In the genomic region with DNA sequence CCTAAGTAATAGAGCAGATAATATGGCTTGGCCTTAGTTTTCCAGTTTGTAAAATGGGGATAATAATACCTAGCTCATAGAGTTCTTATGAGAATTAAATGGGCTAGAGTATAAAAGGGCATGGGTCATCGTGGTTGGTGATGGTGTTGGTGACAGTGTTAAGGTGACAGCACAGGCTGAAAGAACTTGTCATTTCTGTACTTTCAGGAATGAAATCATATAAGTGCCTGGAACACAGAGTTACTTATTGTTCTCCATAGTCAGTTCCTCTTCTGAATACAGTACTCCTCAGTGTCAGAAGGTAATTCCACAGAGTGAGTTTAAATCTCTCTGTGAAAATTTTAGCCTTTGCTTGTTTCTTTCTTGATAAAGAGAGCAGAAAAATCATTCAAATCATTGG, we compare ENCODE assay signal across 19 cellular contexts. TPM values are rescaled to one million over a fixed set of nuclear protein-coding genes. Genes with fewer than 3 reads are reported as not detected.
DNase-seq lines count a peak whose midpoint lies in the region; ATAC-seq, FAIRE-seq and TF ChIP-seq lines count a peak whose summit lies in the region.
"Had no signal": no experiment of that assay in that cellular context is flagged by ENCODE, and none has a peak within 500 bp of the region (broad histone marks: within the 10 kb centered on the region; RNA-seq: fewer than 3 reads in every experiment).

No MANE protein-coding gene starts in this region.

- peaks cover 7% of the 10 kb centered on the region for H3K4me1 Mint-ChIP-seq in endothelial cell (ENCODE audit: unreplicated experiment)
- H3K4me1 Mint-ChIP-seq: IgD-negative memory B cell had no signal

- H3K36me3 Mint-ChIP-seq in endothelial cell (ENCODE audit: low read depth, unreplicated experiment): peaks cover 11% of the 10 kb centered on the region

- no peak for TF ChIP-seq CTCF in endothelial cell (IDR thresholded peaks at IDR 0.05; ENCODE audit: unreplicated experiment)

- no peak for FAIRE-seq in GM12891 (lab: Jason Lieb, UNC)
- FAIRE-seq: RCC 7860, small intestine had no signal

- peak; percentile 82 for ATAC-seq in GM18499 (IDR thresholded peaks at IDR 0.05; ENCODE audit: insufficient read depth, unreplicated experiment)
- ATAC-seq in GM21717 (IDR thresholded peaks at IDR 0.05; ENCODE audit: unreplicated experiment): peak; percentile 68
- peak; percentile 77 for ATAC-seq in HG03432 (IDR thresholded peaks at IDR 0.05; ENCODE audit: unreplicated experiment)
- no peak for ATAC-seq in HG02981 (IDR thresholded peaks at IDR 0.05; ENCODE audit: unreplicated experiment)
- ATAC-seq: HCT116, psoas muscle had no signal

- no peaks in the 10 kb centered on the region for H3K27me3 Mint-ChIP-seq in endothelial cell (ENCODE audit: unreplicated experiment)
- H3K27me3 Mint-ChIP-seq: IgD-negative memory B cell had no signal

- no peaks in the 10 kb centered on the region for H3K9me3 Mint-ChIP-seq in endothelial cell (ENCODE audit: unreplicated experiment)

- TF ChIP-seq POLR2A in GM12891 (IDR thresholded peaks at IDR 0.05; ENCODE audit: low read depth, low read length): no peak

- in situ Hi-C loops in G401 (cut with HindIII; ENCODE audit: low sequenced_read_pairs): no loop called here

- no peak overlapping the region for H3K27ac Mint-ChIP-seq in endothelial cell (ENCODE audit: unreplicated experiment)
- H3K27ac Mint-ChIP-seq: activated T-helper 2 cell treated with anti-CD3 and anti-CD28 coated beads, Interferon-gamma antibody, Interleukin-2, Interleukin-4, amounts not matched to agents 10 μg/mL and 5 μg/mL and 100 μg/mL, durations not matched to agents 14 hours and 24 hours and 36 hours; IgD-negative memory B cell had no signal

- no peak for DNase-seq in GM12891 (ENCODE audit: insufficient read length, low spot score)
- DNase-seq in endothelial cell (ENCODE audit: low spot score): no peak
- DNase-seq in G401 (ENCODE audit: low spot score): no peak
- DNase-seq in COLO668 (lab: John Stamatoyannopoulos, UW; ENCODE audit: unreplicated experiment): no peak
- DNase-seq: amniotic stem cell, COR-L47, dorsolateral prefrontal cortex, erythroblast, NCI-H226, psoas muscle, small intestine had no signal

- H3K4me3 Mint-ChIP-seq in endothelial cell (ENCODE audit: unreplicated experiment): no peak overlapping the region
- H3K4me3 Mint-ChIP-seq: IgD-negative memory B cell had no signal

TF ChIP-seq in GM12891, 5 proteins besides CTCF, POLR2A, EP300 and RAD21:
- TF ChIP-seq SPI1 (IDR thresholded peaks at IDR 0.05; ENCODE audit: low read depth, low read length) (peak; percentile 68), POLR2AphosphoS5 (IDR thresholded peaks at IDR 0.05; ENCODE audit: low read depth, low read length) (no peak), PAX5 (IDR thresholded peaks at IDR 0.05; ENCODE audit: insufficient read depth, low read length, severe bottlenecking) (no peak)
TF ChIP-seq in GM12891: peak in this region for 1.

RNA-seq across cellular contexts. Expression of a gene that starts 42.4 kb away (rescaled TPM):
- polyA plus RNA-seq in GM12891 (2012; ENCODE audit: low read depth, missing spikeins): 0.17 TPM
- 50.6 TPM for total RNA-seq in endothelial cell (ENCODE audit: unreplicated experiment)
- 9.3 and 10.7 TPM in 2 replicates for total RNA-seq in G401 (2014; rRNA removed; shearing (Covaris generic))
